ENCODE assay signal across 19 cellular contexts in the genomic region with DNA sequence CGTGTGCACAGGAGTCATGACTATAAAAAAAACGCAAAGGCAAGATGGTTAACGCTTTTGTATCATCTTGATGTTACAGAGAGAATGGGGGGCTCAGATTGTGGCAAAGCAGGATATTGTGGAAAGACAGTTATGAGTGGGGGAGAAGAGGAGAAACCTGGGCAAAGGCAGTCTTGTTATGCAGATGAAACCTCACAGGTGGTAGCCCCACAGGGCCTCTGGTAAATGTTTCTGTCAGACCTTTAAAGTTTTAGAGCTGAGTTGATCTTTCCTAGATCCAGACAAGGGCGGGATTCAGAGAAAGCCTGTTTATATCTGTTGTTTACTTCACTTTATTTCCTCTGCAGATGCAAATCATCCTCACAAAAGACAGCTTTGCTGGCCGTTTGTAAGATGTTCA.
"Had no signal": no experiment of that assay in that cellular context is flagged by ENCODE, and none has a peak within 500 bp of the region (broad histone marks: within the 10 kb centered on the region; RNA-seq: fewer than 3 reads in every experiment).

No MANE protein-coding gene starts in this region.

- H3K27ac Mint-ChIP-seq: activated B cell treated with CpG ODN at 0.5 μM for 24 hours; T-helper 2 cell treated with Interferon-gamma antibody and Interleukin-4, amounts not matched to agents 5 μg/mL and 100 μg/mL, for 36 hours had no signal

- H3K27ac ChIP-seq: ascending aorta, coronary artery, gastrocnemius medialis, right atrium auricular region, stomach, vagina had no signal

- H3K27me3 Mint-ChIP-seq: activated B cell treated with CpG ODN at 0.5 μM for 24 hours; central memory CD8-positive, alpha-beta T cell; progenitor cell of endocrine pancreas had no signal

- H3K4me1 ChIP-seq: ascending aorta, gastrocnemius medialis, right atrium auricular region, stomach, vagina had no signal

- H3K27me3 ChIP-seq: ascending aorta, gastrocnemius medialis, right atrium auricular region, stomach, vagina had no signal

- H3K4me3 ChIP-seq: ascending aorta, coronary artery, gastrocnemius medialis, right atrium auricular region, stomach, vagina had no signal

- H3K36me3 ChIP-seq: gastrocnemius medialis, vagina had no signal

- DNase-seq: activated B cell treated with CpG ODN at 0.5 μM for 24 hours; activated CD4-positive, alpha-beta T cell treated with anti-CD3 and anti-CD28 coated beads for 48 hours; activated CD8-positive, alpha-beta memory T cell treated with anti-CD3 and anti-CD28 coated beads, Interleukin-2, amount 50 U/mL, for 4 hours; activated effector memory CD4-positive, alpha-beta T cell treated with Interleukin-2 at 50 U/mL for 16 hours; activated naive CD4-positive, alpha-beta T cell treated with anti-CD3 and anti-CD28 coated beads, Interleukin-2, amount 50 U/mL, for 16 hours; activated T-cell treated with anti-CD3 and anti-CD28 coated beads, Interleukin-2, amount 50 U/mL, for 48 hours; gastrocnemius medialis; head of caudate nucleus; stimulated activated CD4-positive, alpha-beta T cell treated with anti-CD3 and anti-CD28 coated beads, Interleukin-2, amount 100 ng/mL, for 48 hours; stomach; trophoblast cell had no signal

- H3K4me1 Mint-ChIP-seq: activated B cell treated with CpG ODN at 0.5 μM for 24 hours, neural crest cell had no signal

- H3K4me3 Mint-ChIP-seq: activated B cell treated with CpG ODN at 0.5 μM for 24 hours; central memory CD8-positive, alpha-beta T cell; neural crest cell; T-helper 2 cell treated with Interferon-gamma antibody and Interleukin-4, amounts not matched to agents 5 μg/mL and 100 μg/mL, for 36 hours had no signal

- H3K9me3 ChIP-seq: gastrocnemius medialis, vagina had no signal

- ATAC-seq: gastrocnemius medialis had no signal
